Comparison of ENCODE assay signal across 1 cellular context in the genomic region with DNA sequence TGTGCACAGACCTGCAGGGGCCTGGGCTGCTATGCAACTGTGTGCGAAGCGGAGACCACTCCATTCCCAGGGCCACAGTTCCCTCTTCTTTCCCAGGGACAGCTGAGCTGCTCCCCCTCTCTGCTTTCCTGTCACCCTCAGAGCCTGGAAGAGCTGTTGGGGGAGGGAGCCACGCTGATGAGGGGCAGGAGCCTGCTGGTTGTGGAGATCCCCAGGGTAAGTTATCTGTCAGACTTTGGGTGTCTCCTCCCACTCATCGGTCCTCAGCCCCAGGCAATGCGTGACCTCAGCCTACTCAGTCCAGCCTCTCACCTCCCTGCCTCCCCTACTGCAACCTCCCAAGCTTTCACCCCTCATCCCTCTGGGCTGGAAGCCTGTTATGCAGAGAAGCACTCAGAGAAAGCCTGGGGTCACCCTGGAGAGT.
TF ChIP-seq lines count a peak whose summit lies in the region.

No MANE protein-coding gene starts in this region.

TF ChIP-seq in K562, 482 proteins besides CTCF, POLR2A, EP300 and RAD21 (continued from another document and continues in another):
- TF ChIP-seq, protein P1, sequence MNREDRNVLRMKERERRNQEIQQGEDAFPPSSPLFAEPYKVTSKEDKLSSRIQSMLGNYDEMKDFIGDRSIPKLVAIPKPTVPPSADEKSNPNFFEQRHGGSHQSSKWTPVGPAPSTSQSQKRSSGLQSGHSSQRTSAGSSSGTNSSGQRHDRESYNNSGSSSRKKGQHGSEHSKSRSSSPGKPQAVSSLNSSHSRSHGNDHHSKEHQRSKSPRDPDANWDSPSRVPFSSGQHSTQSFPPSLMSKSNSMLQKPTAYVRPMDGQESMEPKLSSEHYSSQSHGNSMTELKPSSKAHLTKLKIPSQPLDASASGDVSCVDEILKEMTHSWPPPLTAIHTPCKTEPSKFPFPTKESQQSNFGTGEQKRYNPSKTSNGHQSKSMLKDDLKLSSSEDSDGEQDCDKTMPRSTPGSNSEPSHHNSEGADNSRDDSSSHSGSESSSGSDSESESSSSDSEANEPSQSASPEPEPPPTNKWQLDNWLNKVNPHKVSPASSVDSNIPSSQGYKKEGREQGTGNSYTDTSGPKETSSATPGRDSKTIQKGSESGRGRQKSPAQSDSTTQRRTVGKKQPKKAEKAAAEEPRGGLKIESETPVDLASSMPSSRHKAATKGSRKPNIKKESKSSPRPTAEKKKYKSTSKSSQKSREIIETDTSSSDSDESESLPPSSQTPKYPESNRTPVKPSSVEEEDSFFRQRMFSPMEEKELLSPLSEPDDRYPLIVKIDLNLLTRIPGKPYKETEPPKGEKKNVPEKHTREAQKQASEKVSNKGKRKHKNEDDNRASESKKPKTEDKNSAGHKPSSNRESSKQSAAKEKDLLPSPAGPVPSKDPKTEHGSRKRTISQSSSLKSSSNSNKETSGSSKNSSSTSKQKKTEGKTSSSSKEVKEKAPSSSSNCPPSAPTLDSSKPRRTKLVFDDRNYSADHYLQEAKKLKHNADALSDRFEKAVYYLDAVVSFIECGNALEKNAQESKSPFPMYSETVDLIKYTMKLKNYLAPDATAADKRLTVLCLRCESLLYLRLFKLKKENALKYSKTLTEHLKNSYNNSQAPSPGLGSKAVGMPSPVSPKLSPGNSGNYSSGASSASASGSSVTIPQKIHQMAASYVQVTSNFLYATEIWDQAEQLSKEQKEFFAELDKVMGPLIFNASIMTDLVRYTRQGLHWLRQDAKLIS (CRISPR knock-in tag; IDR thresholded peaks at IDR 0.05) = no peak; the same call in 1 of the 2 replicates
- no peak for TF ChIP-seq PTRF (tag; IDR thresholded peaks at IDR 0.05)
- TF ChIP-seq GATA2 (CRISPR knock-in tag; IDR thresholded peaks at IDR 0.05) = peak; percentile 24; the same call in 1 of the 2 replicates
- TF ChIP-seq KHSRP (IDR thresholded peaks at IDR 0.05) = no peak
- TF ChIP-seq ATF7 (IDR thresholded peaks at IDR 0.05) = peak; percentile 13
- TF ChIP-seq, protein P2, sequence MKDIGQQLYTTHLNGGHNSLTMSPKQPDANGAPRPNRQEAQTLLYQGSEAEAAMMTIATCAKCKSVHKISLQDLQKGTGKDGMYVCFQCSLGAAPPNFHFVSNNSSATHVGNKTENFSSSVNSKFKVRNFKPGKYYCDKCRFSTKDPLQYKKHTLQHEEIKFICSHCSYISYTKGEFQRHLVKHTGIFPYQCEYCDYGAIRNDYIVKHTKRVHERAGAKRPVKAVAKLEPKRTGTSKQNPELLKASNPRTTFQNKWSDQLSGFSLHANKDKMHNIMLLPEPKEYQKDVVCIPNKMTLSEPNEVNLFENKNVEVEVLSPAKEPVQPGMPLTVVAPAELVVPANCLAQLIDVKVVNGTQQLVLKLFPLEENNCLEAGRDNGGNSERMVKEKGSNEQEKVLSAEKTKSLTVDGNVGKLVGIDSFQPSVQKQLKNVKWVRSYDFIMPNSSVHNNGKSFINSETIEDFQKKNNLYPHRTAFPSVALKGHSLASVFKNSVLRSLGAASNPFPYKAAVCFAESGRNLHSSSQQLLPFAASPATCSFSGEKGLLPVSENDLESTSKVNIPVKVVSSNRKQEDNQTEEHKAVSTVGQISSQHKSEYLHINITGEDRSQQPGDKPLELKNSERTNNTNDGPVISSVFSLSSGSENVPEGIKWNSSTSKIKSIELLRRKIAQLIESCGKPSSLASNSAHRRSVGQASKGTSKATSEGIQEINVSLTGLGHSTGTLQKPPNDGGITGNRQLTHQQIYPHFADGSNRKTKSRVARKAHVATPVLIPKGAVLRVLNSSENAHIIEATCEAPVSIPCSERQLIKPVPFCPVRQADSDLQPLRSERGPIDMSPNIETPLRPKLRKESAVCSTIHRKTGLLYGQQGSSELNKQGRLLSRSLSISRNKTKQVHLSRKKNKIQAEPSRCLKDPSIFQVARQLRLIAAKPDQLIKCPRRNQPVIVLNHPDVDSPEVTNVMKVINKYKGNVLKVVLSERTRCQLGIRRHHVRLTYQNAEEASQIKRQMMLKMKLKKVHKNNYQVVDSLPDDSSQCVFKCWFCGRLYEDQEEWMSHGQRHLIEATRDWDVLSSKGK (CRISPR knock-in tag; IDR thresholded peaks at IDR 0.05) = no peak
- TF ChIP-seq NR2F6 (CRISPR knock-in tag; IDR thresholded peaks at IDR 0.05) = no peak
- no peak for TF ChIP-seq KLF6 (CRISPR knock-in tag; IDR thresholded peaks at IDR 0.05; ENCODE audit: borderline replicate concordance)
- TF ChIP-seq, protein P3, sequence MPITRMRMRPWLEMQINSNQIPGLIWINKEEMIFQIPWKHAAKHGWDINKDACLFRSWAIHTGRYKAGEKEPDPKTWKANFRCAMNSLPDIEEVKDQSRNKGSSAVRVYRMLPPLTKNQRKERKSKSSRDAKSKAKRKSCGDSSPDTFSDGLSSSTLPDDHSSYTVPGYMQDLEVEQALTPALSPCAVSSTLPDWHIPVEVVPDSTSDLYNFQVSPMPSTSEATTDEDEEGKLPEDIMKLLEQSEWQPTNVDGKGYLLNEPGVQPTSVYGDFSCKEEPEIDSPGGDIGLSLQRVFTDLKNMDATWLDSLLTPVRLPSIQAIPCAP (CRISPR knock-in tag; IDR thresholded peaks at IDR 0.05; ENCODE audit: borderline replicate concordance) = no peak
- TF ChIP-seq ZNF57 (CRISPR knock-in tag; IDR thresholded peaks at IDR 0.05) = no peak
- TF ChIP-seq OTX1 (CRISPR knock-in tag; IDR thresholded peaks at IDR 0.05) = no peak
- TF ChIP-seq XRCC4 (IDR thresholded peaks at IDR 0.05; ENCODE audit: extremely low read depth, insufficient read depth, insufficient read length) = no peak
- no peak for TF ChIP-seq ZNF717 (CRISPR knock-in tag; IDR thresholded peaks at IDR 0.05)
- no peak for TF ChIP-seq TGIF2 (CRISPR knock-in tag; IDR thresholded peaks at IDR 0.05)
- no peak for TF ChIP-seq SRF (CRISPR knock-in tag; IDR thresholded peaks at IDR 0.05)
- TF ChIP-seq, protein P4, sequence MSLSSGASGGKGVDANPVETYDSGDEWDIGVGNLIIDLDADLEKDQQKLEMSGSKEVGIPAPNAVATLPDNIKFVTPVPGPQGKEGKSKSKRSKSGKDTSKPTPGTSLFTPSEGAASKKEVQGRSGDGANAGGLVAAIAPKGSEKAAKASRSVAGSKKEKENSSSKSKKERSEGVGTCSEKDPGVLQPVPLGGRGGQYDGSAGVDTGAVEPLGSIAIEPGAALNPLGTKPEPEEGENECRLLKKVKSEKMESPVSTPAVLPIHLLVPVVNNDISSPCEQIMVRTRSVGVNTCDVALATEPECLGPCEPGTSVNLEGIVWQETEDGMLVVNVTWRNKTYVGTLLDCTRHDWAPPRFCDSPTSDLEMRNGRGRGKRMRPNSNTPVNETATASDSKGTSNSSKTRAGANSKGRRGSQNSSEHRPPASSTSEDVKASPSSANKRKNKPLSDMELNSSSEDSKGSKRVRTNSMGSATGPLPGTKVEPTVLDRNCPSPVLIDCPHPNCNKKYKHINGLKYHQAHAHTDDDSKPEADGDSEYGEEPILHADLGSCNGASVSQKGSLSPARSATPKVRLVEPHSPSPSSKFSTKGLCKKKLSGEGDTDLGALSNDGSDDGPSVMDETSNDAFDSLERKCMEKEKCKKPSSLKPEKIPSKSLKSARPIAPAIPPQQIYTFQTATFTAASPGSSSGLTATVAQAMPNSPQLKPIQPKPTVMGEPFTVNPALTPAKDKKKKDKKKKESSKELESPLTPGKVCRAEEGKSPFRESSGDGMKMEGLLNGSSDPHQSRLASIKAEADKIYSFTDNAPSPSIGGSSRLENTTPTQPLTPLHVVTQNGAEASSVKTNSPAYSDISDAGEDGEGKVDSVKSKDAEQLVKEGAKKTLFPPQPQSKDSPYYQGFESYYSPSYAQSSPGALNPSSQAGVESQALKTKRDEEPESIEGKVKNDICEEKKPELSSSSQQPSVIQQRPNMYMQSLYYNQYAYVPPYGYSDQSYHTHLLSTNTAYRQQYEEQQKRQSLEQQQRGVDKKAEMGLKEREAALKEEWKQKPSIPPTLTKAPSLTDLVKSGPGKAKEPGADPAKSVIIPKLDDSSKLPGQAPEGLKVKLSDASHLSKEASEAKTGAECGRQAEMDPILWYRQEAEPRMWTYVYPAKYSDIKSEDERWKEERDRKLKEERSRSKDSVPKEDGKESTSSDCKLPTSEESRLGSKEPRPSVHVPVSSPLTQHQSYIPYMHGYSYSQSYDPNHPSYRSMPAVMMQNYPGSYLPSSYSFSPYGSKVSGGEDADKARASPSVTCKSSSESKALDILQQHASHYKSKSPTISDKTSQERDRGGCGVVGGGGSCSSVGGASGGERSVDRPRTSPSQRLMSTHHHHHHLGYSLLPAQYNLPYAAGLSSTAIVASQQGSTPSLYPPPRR (CRISPR knock-in tag; IDR thresholded peaks at IDR 0.05; ENCODE audit: borderline replicate concordance) = no peak
- TF ChIP-seq, protein P5, sequence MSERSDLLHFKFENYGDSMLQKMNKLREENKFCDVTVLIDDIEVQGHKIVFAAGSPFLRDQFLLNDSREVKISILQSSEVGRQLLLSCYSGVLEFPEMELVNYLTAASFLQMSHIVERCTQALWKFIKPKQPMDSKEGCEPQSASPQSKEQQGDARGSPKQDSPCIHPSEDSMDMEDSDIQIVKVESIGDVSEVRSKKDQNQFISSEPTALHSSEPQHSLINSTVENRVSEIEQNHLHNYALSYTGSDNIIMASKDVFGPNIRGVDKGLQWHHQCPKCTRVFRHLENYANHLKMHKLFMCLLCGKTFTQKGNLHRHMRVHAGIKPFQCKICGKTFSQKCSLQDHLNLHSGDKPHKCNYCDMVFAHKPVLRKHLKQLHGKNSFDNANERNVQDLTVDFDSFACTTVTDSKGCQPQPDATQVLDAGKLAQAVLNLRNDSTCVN (CRISPR knock-in tag; IDR thresholded peaks at IDR 0.05) = no peak
- TF ChIP-seq SAP30 (IDR thresholded peaks at IDR 0.05; ENCODE audit: borderline replicate concordance, insufficient read depth, low read depth, low read length, poor library complexity, severe bottlenecking) = no peak
- no peak for TF ChIP-seq L3MBTL2 (IDR thresholded peaks at IDR 0.05)
- TF ChIP-seq KAT8 (IDR thresholded peaks at IDR 0.05; ENCODE audit: low read depth) = no peak
- TF ChIP-seq ZNF174 (CRISPR knock-in tag; IDR thresholded peaks at IDR 0.05) = no peak
- TF ChIP-seq, protein P6, sequence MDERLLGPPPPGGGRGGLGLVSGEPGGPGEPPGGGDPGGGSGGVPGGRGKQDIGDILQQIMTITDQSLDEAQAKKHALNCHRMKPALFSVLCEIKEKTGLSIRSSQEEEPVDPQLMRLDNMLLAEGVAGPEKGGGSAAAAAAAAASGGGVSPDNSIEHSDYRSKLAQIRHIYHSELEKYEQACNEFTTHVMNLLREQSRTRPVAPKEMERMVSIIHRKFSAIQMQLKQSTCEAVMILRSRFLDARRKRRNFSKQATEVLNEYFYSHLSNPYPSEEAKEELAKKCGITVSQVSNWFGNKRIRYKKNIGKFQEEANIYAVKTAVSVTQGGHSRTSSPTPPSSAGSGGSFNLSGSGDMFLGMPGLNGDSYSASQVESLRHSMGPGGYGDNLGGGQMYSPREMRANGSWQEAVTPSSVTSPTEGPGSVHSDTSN (CRISPR knock-in tag; IDR thresholded peaks at IDR 0.05; ENCODE audit: low read depth) = no peak
- TF ChIP-seq, protein P6 (tag; conservative IDR thresholded peaks at IDR 0.05; ENCODE audit: low read depth) = no peak
- no peak for TF ChIP-seq WHSC1 (IDR thresholded peaks at IDR 0.05; ENCODE audit: low read length)
- TF ChIP-seq, protein P7, sequence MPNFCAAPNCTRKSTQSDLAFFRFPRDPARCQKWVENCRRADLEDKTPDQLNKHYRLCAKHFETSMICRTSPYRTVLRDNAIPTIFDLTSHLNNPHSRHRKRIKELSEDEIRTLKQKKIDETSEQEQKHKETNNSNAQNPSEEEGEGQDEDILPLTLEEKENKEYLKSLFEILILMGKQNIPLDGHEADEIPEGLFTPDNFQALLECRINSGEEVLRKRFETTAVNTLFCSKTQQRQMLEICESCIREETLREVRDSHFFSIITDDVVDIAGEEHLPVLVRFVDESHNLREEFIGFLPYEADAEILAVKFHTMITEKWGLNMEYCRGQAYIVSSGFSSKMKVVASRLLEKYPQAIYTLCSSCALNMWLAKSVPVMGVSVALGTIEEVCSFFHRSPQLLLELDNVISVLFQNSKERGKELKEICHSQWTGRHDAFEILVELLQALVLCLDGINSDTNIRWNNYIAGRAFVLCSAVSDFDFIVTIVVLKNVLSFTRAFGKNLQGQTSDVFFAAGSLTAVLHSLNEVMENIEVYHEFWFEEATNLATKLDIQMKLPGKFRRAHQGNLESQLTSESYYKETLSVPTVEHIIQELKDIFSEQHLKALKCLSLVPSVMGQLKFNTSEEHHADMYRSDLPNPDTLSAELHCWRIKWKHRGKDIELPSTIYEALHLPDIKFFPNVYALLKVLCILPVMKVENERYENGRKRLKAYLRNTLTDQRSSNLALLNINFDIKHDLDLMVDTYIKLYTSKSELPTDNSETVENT (CRISPR knock-in tag; IDR thresholded peaks at IDR 0.05) = no peak
- TF ChIP-seq ZNF134 (CRISPR knock-in tag; conservative IDR thresholded peaks at IDR 0.05) = no peak
- peak; percentile 43; the same call in 1 of the 2 replicates for TF ChIP-seq ZNF263 (CRISPR knock-in tag; IDR thresholded peaks at IDR 0.05; ENCODE audit: borderline replicate concordance)
- TF ChIP-seq SMAD3 (CRISPR knock-in tag; conservative IDR thresholded peaks at IDR 0.05) = no peak
- TF ChIP-seq, protein P8, sequence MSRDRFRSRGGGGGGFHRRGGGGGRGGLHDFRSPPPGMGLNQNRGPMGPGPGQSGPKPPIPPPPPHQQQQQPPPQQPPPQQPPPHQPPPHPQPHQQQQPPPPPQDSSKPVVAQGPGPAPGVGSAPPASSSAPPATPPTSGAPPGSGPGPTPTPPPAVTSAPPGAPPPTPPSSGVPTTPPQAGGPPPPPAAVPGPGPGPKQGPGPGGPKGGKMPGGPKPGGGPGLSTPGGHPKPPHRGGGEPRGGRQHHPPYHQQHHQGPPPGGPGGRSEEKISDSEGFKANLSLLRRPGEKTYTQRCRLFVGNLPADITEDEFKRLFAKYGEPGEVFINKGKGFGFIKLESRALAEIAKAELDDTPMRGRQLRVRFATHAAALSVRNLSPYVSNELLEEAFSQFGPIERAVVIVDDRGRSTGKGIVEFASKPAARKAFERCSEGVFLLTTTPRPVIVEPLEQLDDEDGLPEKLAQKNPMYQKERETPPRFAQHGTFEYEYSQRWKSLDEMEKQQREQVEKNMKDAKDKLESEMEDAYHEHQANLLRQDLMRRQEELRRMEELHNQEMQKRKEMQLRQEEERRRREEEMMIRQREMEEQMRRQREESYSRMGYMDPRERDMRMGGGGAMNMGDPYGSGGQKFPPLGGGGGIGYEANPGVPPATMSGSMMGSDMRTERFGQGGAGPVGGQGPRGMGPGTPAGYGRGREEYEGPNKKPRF (IDR thresholded peaks at IDR 0.05; ENCODE audit: low read depth, low read length) = no peak
- TF ChIP-seq RNF2 (IDR thresholded peaks at IDR 0.05) = no peak
- TF ChIP-seq BDP1 (IDR thresholded peaks at IDR 0.05; ENCODE audit: insufficient read depth, insufficient read length) = no peak
- no peak for TF ChIP-seq SOX6 (IDR thresholded peaks at IDR 0.05)
- TF ChIP-seq HIVEP1 (CRISPR knock-in tag; IDR thresholded peaks at IDR 0.05) = no peak
